Comparison of ENCODE assay signal across 8 cellular contexts in the genomic region with DNA sequence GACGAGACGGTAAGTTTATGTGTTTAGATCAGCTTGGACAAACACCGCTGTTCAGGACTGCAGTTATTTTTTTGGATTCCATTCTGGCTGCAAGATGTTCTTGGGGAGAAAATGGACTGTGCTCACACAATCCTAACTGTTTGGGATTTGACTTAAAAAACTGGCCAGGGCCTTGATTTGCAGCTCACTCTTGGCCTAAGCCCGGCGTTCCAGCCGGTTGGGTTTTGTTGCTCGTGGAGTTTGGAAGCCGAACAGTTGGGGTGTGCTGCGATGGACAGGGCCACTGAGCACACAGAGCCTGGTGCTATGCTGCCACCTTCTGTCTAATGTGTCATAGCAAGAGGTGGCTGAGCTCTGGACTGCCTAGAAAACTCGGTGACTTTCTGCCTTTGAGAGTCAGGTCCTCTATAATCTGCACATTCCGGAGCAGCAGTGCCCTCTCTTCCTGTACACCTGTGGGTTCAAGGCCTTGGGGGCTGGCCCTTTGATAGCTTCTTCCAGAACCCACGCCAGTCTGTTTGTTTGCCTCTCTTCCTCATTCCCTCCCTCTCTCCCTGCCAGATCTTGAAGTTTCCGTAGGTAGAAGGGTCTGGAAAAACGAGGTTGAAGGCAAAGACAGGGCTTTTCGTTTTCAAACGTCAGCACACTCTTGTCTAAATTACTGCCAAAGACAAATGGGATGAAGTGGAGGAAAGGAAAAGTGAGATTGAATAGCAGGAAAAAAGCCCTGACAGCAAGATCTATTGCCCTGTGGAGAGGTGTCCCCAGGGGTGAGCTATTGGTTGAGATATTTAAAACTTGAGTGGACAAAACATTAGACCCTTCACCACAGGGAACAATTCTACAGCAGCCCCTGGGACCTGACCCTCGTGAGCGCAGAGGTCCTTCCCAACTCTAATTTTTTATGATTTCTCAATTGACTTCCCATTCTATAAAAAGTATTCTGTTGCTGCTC.
A peak's percentile ranks its signal among the peaks of the same experiment; 100 is the strongest.
DNase-seq lines count a peak whose midpoint lies in the region; ATAC-seq and TF ChIP-seq lines count a peak whose summit lies in the region.

No MANE protein-coding gene starts in this region.

- peak overlapping the region; percentile 46 to 58 (median 47) for H3K27ac ChIP-seq in esophagus muscularis mucosa (replicated peaks in 1 of 4)

- H3K36me3 Mint-ChIP-seq in natural killer cell, result no peaks in the 10 kb centered on the region

- no peaks in the 10 kb centered on the region for H3K9me3 ChIP-seq in NT2/D1 (ENCODE audit: insufficient read depth, low read length)
- H3K9me3 ChIP-seq in esophagus muscularis mucosa, result no peaks in the 10 kb centered on the region

- H3K4me3 ChIP-seq in NT2/D1 (ENCODE audit: insufficient read length, low read depth) (no peak overlapping the region), esophagus muscularis mucosa (peak overlapping the region in 1 of 4 donors; percentile 16)

- ATAC-seq in GM19351 (IDR thresholded peaks at IDR 0.05; ENCODE audit: unreplicated experiment) (peak; percentile 91), HG03571 (IDR thresholded peaks at IDR 0.05; ENCODE audit: unreplicated experiment) (peak; percentile 85), natural killer cell (peak; percentile 90 to 94 (median 92))

- no peak for TF ChIP-seq EP300 in esophagus muscularis mucosa (IDR thresholded peaks at IDR 0.05)

- H3K9me3 Mint-ChIP-seq in natural killer cell, result no peaks in the 10 kb centered on the region

- H3K9ac ChIP-seq in NT2/D1 (ENCODE audit: insufficient read length, low read depth), result no peak overlapping the region

- intact Hi-C loops in esophagus muscularis mucosa (cut with DNase I) (loop anchor here (2.0 to 10.0 kb wide), 2 partner anchors 136 to 820 kb away; no protein-coding TSS in a partner anchor), natural killer cell (cut with micrococcal nuclease) (loop anchor here (1.0 to 2.0 kb wide), 2 partner anchors 664 to 910 kb away; no protein-coding TSS in a partner anchor)

- H3K4me1 Mint-ChIP-seq in natural killer cell, result peaks cover 20 to 31% of the 10 kb centered on the region in 2 donors

- peak overlapping the region in 1 of 2 donors; percentile 8 for H3K27ac Mint-ChIP-seq in natural killer cell

- peak; percentile 76 to 83 (median 78) for TF ChIP-seq CTCF in esophagus muscularis mucosa (IDR thresholded peaks at IDR 0.05)
- peak; percentile 78 for TF ChIP-seq CTCF in natural killer cell (IDR thresholded peaks at IDR 0.05)

- H3K4me3 Mint-ChIP-seq in natural killer cell, result peak overlapping the region; percentile 49

- no peaks in the 10 kb centered on the region for H3K27me3 ChIP-seq in NT2/D1 (ENCODE audit: insufficient read depth, insufficient read length)
- H3K27me3 ChIP-seq in esophagus muscularis mucosa, result no peaks in the 10 kb centered on the region

- H3K36me3 ChIP-seq in NT2/D1 (ENCODE audit: insufficient read depth, insufficient read length, low read length) (no peaks in the 10 kb centered on the region), esophagus muscularis mucosa (no peaks in the 10 kb centered on the region)

- no peaks in the 10 kb centered on the region for H3K4me1 ChIP-seq in NT2/D1 (ENCODE audit: insufficient read depth, insufficient read length)
- peaks cover 12 to 40% (median 30%) of the 10 kb centered on the region in 4 donors for H3K4me1 ChIP-seq in esophagus muscularis mucosa

- no peak for TF ChIP-seq POLR2A in esophagus muscularis mucosa (IDR thresholded peaks at IDR 0.05; ENCODE audit: low read depth)

- H3K27me3 Mint-ChIP-seq in natural killer cell (ENCODE audit: low read depth in 2 of 2), result peaks cover 0 to 4% of the 10 kb centered on the region in 2 donors

- DNase-seq in CD1c-positive myeloid dendritic cell (ENCODE audit: extremely low spot score) (peak; percentile 74), NT2/D1 (ENCODE audit: low read depth, low spot score) (peak; percentile 65), activated T-cell treated with anti-CD3 and anti-CD28 coated beads for 24 hours (ENCODE audit: low read depth) (peak; percentile 24), esophagus muscularis mucosa (ENCODE audit: extremely low spot score) (peak; percentile 93), natural killer cell (peak; percentile 49)
- DNase-seq in stimulated activated naive CD4-positive, alpha-beta T cell (lab: John Stamatoyannopoulos, UW), result peak; percentile 20 to 63 (median 40)

- WGBS in esophagus muscularis mucosa, result 16% methylated on average over 18 of the region's 18 CpGs

Comparison
In these comparisons a context has a peak if more than half of its experiments do, and no peak if none do; other contexts are left out.
1. DNase-seq: peak in every context shown above with its lines; median percentile 93 in esophagus muscularis mucosa; 74 in CD1c-positive myeloid dendritic cell; 65 in NT2/D1; 49 in natural killer cell; 40 in stimulated activated naive CD4-positive, alpha-beta T cell; 24 in activated T-cell treated with anti-CD3 and anti-CD28 coated beads for 24 hours.